1 cellular context compared by ENCODE assay signal in genomic region chr16:67943619-67944503, GRCh38.
TF ChIP-seq lines count a peak whose summit lies in the region.

Gene LCAT, minus strand, starts transcription at chr16:67944120. Its CDS starts 19 bp downstream, at chr16:67944101.

TF ChIP-seq in HepG2, 621 proteins besides CTCF, POLR2A, EP300 and RAD21 (continued from another document and continues in another):
- no peak for TF ChIP-seq ZNF839 (CRISPR knock-in tag; IDR thresholded peaks at IDR 0.05; ENCODE audit: borderline replicate concordance)
- peak; percentile 40 for TF ChIP-seq HNRNPK (IDR thresholded peaks at IDR 0.05; ENCODE audit: low read depth, low read length, poor library complexity, severe bottlenecking)
- peak; percentile 68; the same call in 1 of the 2 replicates for TF ChIP-seq ZNF790 (CRISPR knock-in tag; IDR thresholded peaks at IDR 0.05; ENCODE audit: borderline replicate concordance)
- TF ChIP-seq AHR (CRISPR knock-in tag; IDR thresholded peaks at IDR 0.05): peak; percentile 80
- TF ChIP-seq ZNF460 (CRISPR knock-in tag; IDR thresholded peaks at IDR 0.05; ENCODE audit: borderline replicate concordance): no peak; the same call in 1 of the 2 replicates
- TF ChIP-seq RBM39 (IDR thresholded peaks at IDR 0.05; ENCODE audit: low read depth, low read length, poor library complexity, severe bottlenecking): peak; percentile 94
- TF ChIP-seq MXD3 (CRISPR knock-in tag; IDR thresholded peaks at IDR 0.05): no peak
- no peak; the same call in 1 of the 2 replicates for TF ChIP-seq REL (CRISPR knock-in tag; conservative IDR thresholded peaks at IDR 0.05)
- peak; percentile 76 for TF ChIP-seq CBX1 (IDR thresholded peaks at IDR 0.05; ENCODE audit: low read depth)
- no peak; the same call in 1 of the 2 replicates for TF ChIP-seq DNMT3B (CRISPR knock-in tag; conservative IDR thresholded peaks at IDR 0.05)
- no peak for TF ChIP-seq ATM (IDR thresholded peaks at IDR 0.05; ENCODE audit: borderline replicate concordance)
- TF ChIP-seq SSRP1 (CRISPR knock-in tag; IDR thresholded peaks at IDR 0.05): peak; percentile 84
- TF ChIP-seq PHB2 (IDR thresholded peaks at IDR 0.05; ENCODE audit: partially characterized antibody): no peak
- TF ChIP-seq NFIB (CRISPR knock-in tag; IDR thresholded peaks at IDR 0.05; ENCODE audit: borderline replicate concordance): no peak
- 0 out of 2 replicates have a peak, but pooled peaks have one; percentile 7 for TF ChIP-seq PBX2 (CRISPR knock-in tag; IDR thresholded peaks at IDR 0.05)
- no peak for TF ChIP-seq ZNF263 (CRISPR knock-in tag; IDR thresholded peaks at IDR 0.05)
- TF ChIP-seq SOX6 (IDR thresholded peaks at IDR 0.05): no peak
- TF ChIP-seq SOX6 (CRISPR knock-in tag; IDR thresholded peaks at IDR 0.05): no peak; the same call in 1 of the 2 replicates
- TF ChIP-seq ZNF44 (CRISPR knock-in tag; IDR thresholded peaks at IDR 0.05): peak; percentile 91; the same call in 1 of the 2 replicates
- TF ChIP-seq ZKSCAN1 (IDR thresholded peaks at IDR 0.05; ENCODE audit: low read length): no peak
- no peak for TF ChIP-seq TBX3 (IDR thresholded peaks at IDR 0.05; ENCODE audit: borderline replicate concordance)
- TF ChIP-seq ZNF30 (CRISPR knock-in tag; IDR thresholded peaks at IDR 0.05): peak; percentile 43; the same call in 1 of the 2 replicates
- TF ChIP-seq ZSCAN22 (CRISPR knock-in tag; IDR thresholded peaks at IDR 0.05): no peak
- TF ChIP-seq ATF5 (CRISPR knock-in tag; IDR thresholded peaks at IDR 0.05; ENCODE audit: low read depth): no peak
- TF ChIP-seq BORCS8-MEF2B (CRISPR knock-in tag; IDR thresholded peaks at IDR 0.05): 0 out of 2 replicates have a peak, but pooled peaks have one; percentile 53
- peak; percentile 76 for TF ChIP-seq PRDM10 (CRISPR knock-in tag; IDR thresholded peaks at IDR 0.05; ENCODE audit: low read depth)
- no peak; the same call in 1 of the 2 replicates for TF ChIP-seq CEBPG (CRISPR knock-in tag; IDR thresholded peaks at IDR 0.05)
- no peak for TF ChIP-seq ZBTB20 (CRISPR knock-in tag; IDR thresholded peaks at IDR 0.05; ENCODE audit: borderline replicate concordance, low read depth)
- peak; percentile 51 for TF ChIP-seq SP4 (CRISPR knock-in tag; IDR thresholded peaks at IDR 0.05)
- TF ChIP-seq ZMAT5 (CRISPR knock-in tag; IDR thresholded peaks at IDR 0.05; ENCODE audit: borderline replicate concordance, low read depth): no peak
- TF ChIP-seq ZNF235 (CRISPR knock-in tag; IDR thresholded peaks at IDR 0.05; ENCODE audit: borderline replicate concordance): peak; percentile 92; the same call in 1 of the 2 replicates
- peak; percentile 81; the same call in 1 of the 2 replicates for TF ChIP-seq MTERF4 (CRISPR knock-in tag; IDR thresholded peaks at IDR 0.05)
- TF ChIP-seq BRCA1 (CRISPR knock-in tag; IDR thresholded peaks at IDR 0.05): no peak
- no peak; the same call in 1 of the 2 replicates for TF ChIP-seq ZNF766 (CRISPR knock-in tag; IDR thresholded peaks at IDR 0.05; ENCODE audit: borderline replicate concordance)
- TF ChIP-seq ZNF446 (CRISPR knock-in tag; IDR thresholded peaks at IDR 0.05): peak; percentile 46; the same call in 1 of the 2 replicates
- no peak for TF ChIP-seq ZNF670 (CRISPR knock-in tag; IDR thresholded peaks at IDR 0.05; ENCODE audit: borderline replicate concordance)
- no peak for TF ChIP-seq ZNF414 (CRISPR knock-in tag; IDR thresholded peaks at IDR 0.05)
- TF ChIP-seq PBX3 (CRISPR knock-in tag; IDR thresholded peaks at IDR 0.05; ENCODE audit: borderline replicate concordance): no peak
- TF ChIP-seq IKZF1 (IDR thresholded peaks at IDR 0.05): no peak
- no peak for TF ChIP-seq AFF4 (CRISPR knock-in tag; IDR thresholded peaks at IDR 0.05)
- no peak for TF ChIP-seq GTF3A (CRISPR knock-in tag; conservative IDR thresholded peaks at IDR 0.05)
- TF ChIP-seq ATF1 (CRISPR knock-in tag; IDR thresholded peaks at IDR 0.05): no peak
- peak; percentile 27; the same call in 1 of the 2 replicates for TF ChIP-seq RXRA (CRISPR knock-in tag; IDR thresholded peaks at IDR 0.05)
- no peak; the same call in 1 of the 2 replicates for TF ChIP-seq ZNF703 (CRISPR knock-in tag; IDR thresholded peaks at IDR 0.05; ENCODE audit: borderline replicate concordance)
- TF ChIP-seq ZNF777 (CRISPR knock-in tag; IDR thresholded peaks at IDR 0.05): no peak
- no peak; the same call in 1 of the 2 replicates for TF ChIP-seq ARNT2 (CRISPR knock-in tag; IDR thresholded peaks at IDR 0.05; ENCODE audit: low read depth)
- TF ChIP-seq ZNF772 (CRISPR knock-in tag; IDR thresholded peaks at IDR 0.05): peak; percentile 40; the same call in 1 of the 2 replicates
- TF ChIP-seq GFI1 (CRISPR knock-in tag; IDR thresholded peaks at IDR 0.05; ENCODE audit: borderline replicate concordance): no peak; the same call in 1 of the 2 replicates
- no peak for TF ChIP-seq HMGA1 (CRISPR knock-in tag; conservative IDR thresholded peaks at IDR 0.05)
- peak; percentile 75; the same call in 1 of the 2 replicates for TF ChIP-seq TAF1 (CRISPR knock-in tag; IDR thresholded peaks at IDR 0.05)
- TF ChIP-seq FOXP1 (IDR thresholded peaks at IDR 0.05): no peak
- TF ChIP-seq FOXP1 (CRISPR knock-in tag; IDR thresholded peaks at IDR 0.05): no peak
- no peak for TF ChIP-seq ZNF431 (CRISPR knock-in tag; IDR thresholded peaks at IDR 0.05; ENCODE audit: borderline replicate concordance, low read depth)
- TF ChIP-seq ZNF569 (CRISPR knock-in tag; IDR thresholded peaks at IDR 0.05; ENCODE audit: borderline replicate concordance): no peak
- no peak for TF ChIP-seq ZNF660 (CRISPR knock-in tag; IDR thresholded peaks at IDR 0.05; ENCODE audit: borderline replicate concordance, low read depth)
- no peak for TF ChIP-seq ZNF230 (CRISPR knock-in tag; IDR thresholded peaks at IDR 0.05)
- 0 out of 2 replicates have a peak, but pooled peaks have one; percentile 16 for TF ChIP-seq SMAD1 (CRISPR knock-in tag; IDR thresholded peaks at IDR 0.05; ENCODE audit: borderline replicate concordance, low read depth)
- TF ChIP-seq IRX3 (CRISPR knock-in tag; IDR thresholded peaks at IDR 0.05; ENCODE audit: borderline replicate concordance, low read depth): no peak
- no peak for TF ChIP-seq ZNF17 (CRISPR knock-in tag; IDR thresholded peaks at IDR 0.05)
- peak; percentile 88; the same call in 1 of the 2 replicates for TF ChIP-seq ZNF33B (CRISPR knock-in tag; IDR thresholded peaks at IDR 0.05)
- no peak for TF ChIP-seq JARID2 (CRISPR knock-in tag; IDR thresholded peaks at IDR 0.05; ENCODE audit: insufficient replicate concordance)
- peak; percentile 40 for TF ChIP-seq POGZ (CRISPR knock-in tag; IDR thresholded peaks at IDR 0.05)
